In the genomic region with DNA sequence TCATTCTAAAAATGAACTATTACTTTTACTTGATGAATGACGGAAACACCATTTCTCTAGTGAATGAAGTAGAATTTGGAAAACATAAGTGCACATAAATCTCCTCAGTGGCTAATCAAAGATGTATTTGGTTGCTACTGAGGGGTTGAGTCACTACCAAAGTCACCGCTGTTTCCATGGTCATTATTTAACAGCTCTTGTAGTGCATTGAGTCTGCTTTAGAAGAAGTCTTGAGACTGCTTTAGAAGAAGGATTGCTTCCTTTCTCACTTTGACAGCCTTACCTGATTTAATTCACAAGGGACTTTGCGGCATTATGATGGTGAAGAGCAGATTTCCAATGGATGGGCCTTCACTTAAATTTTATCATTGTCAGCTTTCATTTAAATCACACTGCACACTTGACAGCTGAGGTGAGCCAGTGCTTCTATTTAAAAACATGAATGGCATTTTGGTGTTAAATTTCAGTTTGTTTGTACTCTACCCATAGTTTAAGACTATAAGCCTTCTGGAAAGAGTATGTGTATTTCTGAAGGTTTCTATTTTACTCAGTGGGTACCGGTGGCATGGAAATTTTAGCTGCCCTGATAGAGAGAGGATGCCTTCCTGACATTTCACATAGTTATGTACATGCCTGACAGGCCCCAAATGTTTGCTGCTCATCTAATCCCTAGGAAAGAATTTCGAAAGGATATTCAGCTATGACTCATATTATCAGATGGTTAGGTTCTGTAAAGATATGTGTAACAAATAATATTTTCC, we compare ENCODE assay signal across 12 cellular contexts. TPM values are rescaled to one million over a fixed set of nuclear protein-coding genes. Genes with fewer than 3 reads are reported as not detected.
DNase-seq lines count a peak whose midpoint lies in the region; ATAC-seq and TF ChIP-seq lines count a peak whose summit lies in the region.
"Had no signal": no experiment of that assay in that cellular context is flagged by ENCODE, and none has a peak within 500 bp of the region (broad histone marks: within the 10 kb centered on the region; RNA-seq: fewer than 3 reads in every experiment).

No MANE protein-coding gene starts in this region.

- no peaks in the 10 kb centered on the region for H3K9me3 ChIP-seq in RWPE2 (ENCODE audit: severe bottlenecking)
- H3K9me3 ChIP-seq in smooth muscle cell (replicated peaks; ENCODE audit: low read depth), result no peaks in the 10 kb centered on the region

- H3K4me1 ChIP-seq in RWPE2 (ENCODE audit: insufficient read depth, poor library complexity, severe bottlenecking), result peaks cover 14% of the 10 kb centered on the region
- H3K4me1 ChIP-seq in smooth muscle cell (ENCODE audit: low read depth), result peaks cover 22% of the 10 kb centered on the region

- H3K36me3 ChIP-seq in RWPE2 (ENCODE audit: low read depth) (no peaks in the 10 kb centered on the region), smooth muscle cell (ENCODE audit: low read depth) (no peaks in the 10 kb centered on the region)

- H3K4me3 ChIP-seq in RWPE2 (ENCODE audit: severe bottlenecking), result no peak overlapping the region
- no peak overlapping the region for H3K4me3 ChIP-seq in fibroblast of pulmonary artery (replicated peaks; ENCODE audit: low read depth, low read length)
- H3K4me3 ChIP-seq in smooth muscle cell, result no peak overlapping the region

- H2AFZ ChIP-seq in smooth muscle cell (ENCODE audit: low read depth), result no peak overlapping the region

- peaks cover 5% of the 10 kb centered on the region for H3F3A ChIP-seq in smooth muscle cell (ENCODE audit: low read depth)

- peak overlapping the region; percentile 60 for H3K4me2 ChIP-seq in smooth muscle cell

- no peak for TF ChIP-seq CTCF in RWPE2 (IDR thresholded peaks at IDR 0.05; ENCODE audit: poor library complexity, severe bottlenecking)
- no peak for TF ChIP-seq CTCF in fibroblast of pulmonary artery (IDR thresholded peaks at IDR 0.05; ENCODE audit: low read length, missing control alignments)
- TF ChIP-seq CTCF in smooth muscle cell (IDR thresholded peaks at IDR 0.05; ENCODE audit: borderline replicate concordance, insufficient read depth, poor library complexity, severe bottlenecking), result no peak

- H3K27me3 ChIP-seq in RWPE2 (ENCODE audit: insufficient read depth, poor library complexity, severe bottlenecking) (no peaks in the 10 kb centered on the region), smooth muscle cell (ENCODE audit: low read depth) (no peaks in the 10 kb centered on the region)

- no peaks in the 10 kb centered on the region for H4K20me1 ChIP-seq in smooth muscle cell (ENCODE audit: low read depth)

- ATAC-seq in GM18868 (IDR thresholded peaks at IDR 0.05; ENCODE audit: unreplicated experiment) (peak; percentile 55), RWPE2 (ENCODE audit: low read depth) (peak; percentile 98), GM18870 (IDR thresholded peaks at IDR 0.05; ENCODE audit: unreplicated experiment) (no peak), GM18867 (IDR thresholded peaks at IDR 0.05; ENCODE audit: unreplicated experiment) (no peak)

- H3K79me2 ChIP-seq in smooth muscle cell (ENCODE audit: low read depth), result no peaks in the 10 kb centered on the region

- DNase-seq in RWPE2 (ENCODE audit: low spot score) (no peak), fibroblast of pulmonary artery (ENCODE audit: low read depth) (peak; percentile 51), smooth muscle cell (lab: John Stamatoyannopoulos, UW; ENCODE audit: unreplicated experiment) (no peak), NCI-H1105 treated with DMSO at 0.1 percent for 48 hours (lab: John Stamatoyannopoulos, UW) (no peak)
- DNase-seq in stimulated activated CD8-positive, alpha-beta memory T cell treated with anti-CD3 and anti-CD28 coated beads, Interleukin-4, amount 100 ng/mL, for 48 hours, result no peak
- DNase-seq: anterior cingulate cortex; effector memory CD4-positive, alpha-beta T cell; midbrain; NCI-H1930 had no signal

- H3K27ac ChIP-seq in RWPE2 (ENCODE audit: poor library complexity, severe bottlenecking), result peak overlapping the region; percentile 20
- peak overlapping the region; percentile 47 for H3K27ac ChIP-seq in smooth muscle cell (ENCODE audit: low read depth)

- WGBS in smooth muscle cell (ENCODE audit: low lambda C conversion rate), result 61% methylated on average over 5 of the region's 5 CpGs

- H3K9ac ChIP-seq in smooth muscle cell (ENCODE audit: low read depth), result no peak overlapping the region

RNA-seq across cellular contexts. Expression of a gene that starts 9.5 kb away (rescaled TPM):
- 0.18 TPM in 1 of 2 replicates, not detected in the other for total RNA-seq in smooth muscle cell
- polyA plus RNA-seq in smooth muscle cell, result not detected in 2 replicates

Comparison
In these comparisons a context has a peak if more than half of its experiments do, and no peak if none do; other contexts are left out.
1. ATAC-seq: peak in GM18868 (single experiment) and RWPE2 (single experiment); none in GM18870 (single experiment) and GM18867 (single experiment).